8 cellular contexts compared by ENCODE assay signal in the genomic region with DNA sequence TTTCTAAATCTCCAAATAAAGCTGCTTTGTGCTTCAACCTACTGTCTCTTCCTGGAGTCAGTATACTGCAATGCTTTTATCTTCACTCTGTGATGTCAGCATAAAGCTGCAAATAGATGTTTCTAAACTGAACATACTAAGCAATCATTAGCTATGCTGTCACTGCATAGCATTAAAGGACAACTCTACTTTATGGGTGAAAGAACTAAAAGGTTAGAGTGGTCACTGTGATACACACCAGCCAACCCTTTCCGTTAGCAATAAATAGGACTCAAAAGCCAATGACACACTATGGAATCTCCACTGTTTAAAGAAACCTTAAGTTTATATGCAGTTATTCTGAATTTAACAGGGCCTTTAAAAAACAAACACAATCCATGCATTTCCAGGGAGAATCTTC. TPM values are rescaled to one million over a fixed set of nuclear protein-coding genes. Genes with fewer than 3 reads are reported as not detected.
DNase-seq lines count a peak whose midpoint lies in the region; ATAC-seq, FAIRE-seq and TF ChIP-seq lines count a peak whose summit lies in the region.

No MANE protein-coding gene starts in this region.

- H3K27ac ChIP-seq in thoracic aorta (no peak overlapping the region), SJCRH30 (no peak overlapping the region)

- H3K36me3 Mint-ChIP-seq in activated T-cell treated with anti-CD3 and anti-CD28 coated beads, Interleukin-2, amount 50 U/mL, for 72 hours (ENCODE audit: insufficient read depth in 2 of 2), result peaks cover 5 to 13% of the 10 kb centered on the region in 2 donors
- peaks cover 26% of the 10 kb centered on the region for H3K36me3 Mint-ChIP-seq in activated naive CD8-positive, alpha-beta T cell treated with anti-CD3 and anti-CD28 coated beads, Interleukin-2, amount 10 ng/mL, durations not matched to agents 7 days and 5 days

- H3K4me3 Mint-ChIP-seq in activated T-cell treated with anti-CD3 and anti-CD28 coated beads, Interleukin-2, amount 50 U/mL, for 72 hours, result peak overlapping the region; percentile 99 to 100
- H3K4me3 Mint-ChIP-seq in activated naive CD8-positive, alpha-beta T cell treated with anti-CD3 and anti-CD28 coated beads, Interleukin-2, amount 10 ng/mL, durations not matched to agents 7 days and 5 days, result peak overlapping the region; percentile 99

- H3K4me1 Mint-ChIP-seq in activated T-cell treated with anti-CD3 and anti-CD28 coated beads, Interleukin-2, amount 50 U/mL, for 72 hours (ENCODE audit: low read depth), result peaks cover 52% of the 10 kb centered on the region
- H3K4me1 Mint-ChIP-seq in activated naive CD8-positive, alpha-beta T cell treated with anti-CD3 and anti-CD28 coated beads, Interleukin-2, amount 10 ng/mL, durations not matched to agents 7 days and 5 days, result peaks cover 25% of the 10 kb centered on the region

- no peak for TF ChIP-seq CTCF in thoracic aorta (IDR thresholded peaks at IDR 0.05)

- H3K9me3 ChIP-seq in thoracic aorta (peaks cover 4% of the 10 kb centered on the region), SJCRH30 (replicated peaks) (peaks cover 3% of the 10 kb centered on the region; the same call in 1 of the 2 replicates)

- H3K27ac Mint-ChIP-seq in activated T-cell treated with anti-CD3 and anti-CD28 coated beads, Interleukin-2, amount 50 U/mL, for 72 hours, result peak overlapping the region; percentile 97
- no peak overlapping the region for H3K27ac Mint-ChIP-seq in activated naive CD8-positive, alpha-beta T cell treated with anti-CD3 and anti-CD28 coated beads, Interleukin-2, amount 10 ng/mL, durations not matched to agents 7 days and 5 days

- H3K27me3 Mint-ChIP-seq in activated T-cell treated with anti-CD3 and anti-CD28 coated beads, Interleukin-2, amount 50 U/mL, for 72 hours (ENCODE audit: low read depth), result peaks cover 8% of the 10 kb centered on the region
- H3K27me3 Mint-ChIP-seq in activated naive CD8-positive, alpha-beta T cell treated with anti-CD3 and anti-CD28 coated beads, Interleukin-2, amount 10 ng/mL, durations not matched to agents 7 days and 5 days, result peaks cover 17% of the 10 kb centered on the region

- peak overlapping the region; percentile 100 for H3K4me3 ChIP-seq in thoracic aorta
- H3K4me3 ChIP-seq in SJCRH30, result no peak overlapping the region

- no peak for ATAC-seq in activated T-cell treated with anti-CD3 and anti-CD28 coated beads, Interleukin-2, amount 50 U/mL, for 72 hours (replicated peaks in 1 of 2)
- ATAC-seq in activated naive CD8-positive, alpha-beta T cell treated with anti-CD3 and anti-CD28 coated beads, Interleukin-2, amount 10 ng/mL, durations not matched to agents 7 days and 5 days (ENCODE audit: low read depth), result no peak
- ATAC-seq in thoracic aorta (ENCODE audit: insufficient number of reproducible peaks, low FRiP score, low read depth) (no peak), sciatic nerve (no peak), GM21825 (IDR thresholded peaks at IDR 0.05; ENCODE audit: unreplicated experiment) (no peak)

- POLR2A ChIA-PET in activated naive CD8-positive, alpha-beta T cell treated with anti-CD3 and anti-CD28 coated beads, Interleukin-2, amount 10 ng/mL, durations not matched to agents 7 days and 5 days (lab: Charles Lee), result no interaction called here

- FAIRE-seq in islet of Langerhans (lab: Jason Lieb, UNC), result peak; percentile 76

- H3K36me3 ChIP-seq in thoracic aorta (no peaks in the 10 kb centered on the region), SJCRH30 (no peaks in the 10 kb centered on the region)

- intact Hi-C loops in sciatic nerve (cut with DNase I), result no loop called here

- H3K27me3 ChIP-seq in thoracic aorta (replicated peaks; ENCODE audit: insufficient read depth) (no peaks in the 10 kb centered on the region), SJCRH30 (no peaks in the 10 kb centered on the region)

- H3K4me1 ChIP-seq in thoracic aorta (ENCODE audit: control insufficient read depth in 1 of 2, low read depth in 2 of 2) (peaks cover 5 to 13% of the 10 kb centered on the region in 2 donors), SJCRH30 (0 out of 2 replicates have a peak, but pooled peaks cover 4% of the 10 kb centered on the region)

- no peak for DNase-seq in activated T-cell treated with anti-CD3 and anti-CD28 coated beads, Interleukin-2, amount 50 U/mL, for 72 hours
- no peak for DNase-seq in activated T-cell treated with anti-CD3 and anti-CD28 coated beads for 4 hours
- DNase-seq in activated naive CD8-positive, alpha-beta T cell treated with anti-CD3 and anti-CD28 coated beads, Interleukin-2, amount 10 ng/mL, durations not matched to agents 7 days and 5 days, result no peak
- DNase-seq in thoracic aorta (ENCODE audit: low spot score), result no peak
- no peak for DNase-seq in sciatic nerve (ENCODE audit: low spot score)
- DNase-seq in SJCRH30, result no peak

- peaks cover 2 to 4% of the 10 kb centered on the region in 2 donors for H3K9me3 Mint-ChIP-seq in activated T-cell treated with anti-CD3 and anti-CD28 coated beads, Interleukin-2, amount 50 U/mL, for 72 hours
- H3K9me3 Mint-ChIP-seq in activated naive CD8-positive, alpha-beta T cell treated with anti-CD3 and anti-CD28 coated beads, Interleukin-2, amount 10 ng/mL, durations not matched to agents 7 days and 5 days, result peaks cover 5% of the 10 kb centered on the region

RNA-seq across cellular contexts. Expression of gene CCDC186, which starts 1.8 kb away (rescaled TPM):
- total RNA-seq in activated T-cell treated with anti-CD3 and anti-CD28 coated beads, Interleukin-2, amount 50 U/mL, for 72 hours, result 10 to 100 TPM; 17.3 to 19.3 TPM
- total RNA-seq in activated naive CD8-positive, alpha-beta T cell treated with anti-CD3 and anti-CD28 coated beads, Interleukin-2, amount 10 ng/mL, durations not matched to agents 7 days and 5 days, result 10 to 100 TPM; 23.1 to 25.7 TPM
- total RNA-seq in thoracic aorta, result 10 to 100 TPM; 15.2 to 21.5 TPM
- total RNA-seq in sciatic nerve, result 23.1 TPM
- total RNA-seq in SJCRH30 (2014; rRNA removed; shearing (Covaris generic)), result 10.7 and 11.4 TPM in 2 replicates

RNA-seq across cellular contexts. Expression of gene TDRD1, which starts 6.9 kb away (rescaled TPM):
- under 1 TPM; 0.07 to 0.09 TPM for total RNA-seq in activated T-cell treated with anti-CD3 and anti-CD28 coated beads, Interleukin-2, amount 50 U/mL, for 72 hours
- total RNA-seq in activated naive CD8-positive, alpha-beta T cell treated with anti-CD3 and anti-CD28 coated beads, Interleukin-2, amount 10 ng/mL, durations not matched to agents 7 days and 5 days, result under 1 TPM; 0.08 to 0.20 TPM
- total RNA-seq in thoracic aorta (under 1 TPM in 1 of 2 donors, not detected in 1; 0.41 TPM), sciatic nerve (0.31 TPM)
- 0.61 TPM in 2 replicates for total RNA-seq in SJCRH30 (2014; rRNA removed; shearing (Covaris generic))
